8 cellular contexts compared by ENCODE assay signal in the genomic region with DNA sequence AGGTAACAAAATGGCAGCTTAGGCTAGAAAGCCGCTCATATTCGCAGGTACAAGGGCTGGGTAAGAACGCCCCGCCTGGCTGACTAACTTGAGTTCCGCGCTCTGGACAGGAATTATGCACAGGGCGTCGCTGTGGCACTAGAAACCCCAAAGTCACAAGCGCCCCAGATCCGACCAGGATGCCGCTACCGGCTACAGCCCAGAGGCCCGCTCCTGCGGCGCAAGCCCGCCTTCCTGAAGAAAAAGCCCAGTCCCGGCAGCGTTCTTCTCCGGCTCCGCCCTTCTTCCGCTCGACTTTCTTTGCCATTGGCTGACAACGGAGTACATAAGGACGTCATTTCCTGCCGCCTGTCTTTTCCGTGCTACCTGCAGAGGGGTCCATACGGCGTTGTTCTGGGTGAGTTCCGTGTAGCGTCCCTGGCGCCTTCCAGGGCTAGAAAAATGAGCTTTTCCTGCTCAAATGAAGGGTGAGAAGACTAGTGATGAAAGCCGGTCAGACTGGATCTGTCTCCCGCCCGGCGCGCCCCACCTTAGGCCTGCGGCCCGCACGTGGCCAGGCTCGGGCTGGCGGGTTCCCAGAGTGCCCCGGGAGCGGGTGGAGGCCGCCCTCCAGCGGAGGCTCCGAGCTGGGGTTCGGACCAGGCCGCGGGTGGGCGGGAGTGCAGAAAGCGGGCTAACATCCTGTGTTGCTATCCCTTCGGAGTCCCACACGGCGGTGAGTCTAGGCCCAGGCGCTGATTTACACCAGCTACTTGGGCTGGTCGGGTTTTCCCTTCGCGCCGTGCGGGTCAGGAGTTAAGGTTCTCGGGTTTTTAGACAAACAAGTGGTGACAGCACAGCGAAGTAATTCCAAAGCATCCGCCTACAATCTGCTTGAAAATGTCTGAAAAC. TPM values are rescaled to one million over a fixed set of nuclear protein-coding genes. Genes with fewer than 3 reads are reported as not detected.
DNase-seq lines count a peak whose midpoint lies in the region; ATAC-seq and TF ChIP-seq lines count a peak whose summit lies in the region.

Gene RPSA (plus strand): TSS at position 353 of the 891 bp plus-strand sequence. CDS start 934 bp downstream, outside the sequence.

- no peaks in the 10 kb centered on the region for H3K9me3 Mint-ChIP-seq in endothelial cell (ENCODE audit: unreplicated experiment)
- no peaks in the 10 kb centered on the region for H3K9me3 Mint-ChIP-seq in mesothelial cell of epicardium

- H3K36me3 ChIP-seq in OCI-LY3 (replicated peaks; ENCODE audit: low read depth, low read length) = peaks cover 46% of the 10 kb centered on the region

- peaks cover 32% of the 10 kb centered on the region for H4K20me1 ChIP-seq in OCI-LY3 (ENCODE audit: insufficient read depth, low read length)

- H3K4me3 Mint-ChIP-seq in endothelial cell (ENCODE audit: unreplicated experiment) (peak within 1 kb of the TSS; percentile 97), mesothelial cell of epicardium (peak within 1 kb of the TSS; percentile 91)

- peak; percentile 94 for DNase-seq in DMS114 treated with DMSO at 0.1 percent for 48 hours (lab: John Stamatoyannopoulos, UW; ENCODE audit: unreplicated experiment)
- DNase-seq in HuH-7.5 (ENCODE audit: low spot score) = peak; percentile 89
- peak; percentile 94 for DNase-seq in activated CD8-positive, alpha-beta memory T cell treated with anti-CD3 and anti-CD28 coated beads, Interleukin-2, amount 50 U/mL, for 48 hours
- DNase-seq in endothelial cell (ENCODE audit: low spot score) = peak; percentile 90
- peak; percentile 81 to 90 for DNase-seq in mesothelial cell of epicardium (ENCODE audit: low spot score in 2 of 2, unreplicated experiment in 2 of 2)
- peak; percentile 96 for DNase-seq in stimulated activated CD8-positive, alpha-beta memory T cell treated with anti-CD3 and anti-CD28 coated beads, Interleukin-15, amount 100 ng/mL, for 48 hours (ENCODE audit: low read depth in 2 of 2)

- H3K27me3 Mint-ChIP-seq in endothelial cell (ENCODE audit: unreplicated experiment) (peaks cover 11% of the 10 kb centered on the region), mesothelial cell of epicardium (ENCODE audit: low read depth) (no peaks in the 10 kb centered on the region)

- ATAC-seq in GM21526 (IDR thresholded peaks at IDR 0.05; ENCODE audit: low FRiP score, unreplicated experiment) = peak; percentile 91

- TF ChIP-seq CTCF in OCI-LY3 (IDR thresholded peaks at IDR 0.05; ENCODE audit: low read depth, low read length) = peak; percentile 49
- TF ChIP-seq CTCF in endothelial cell (IDR thresholded peaks at IDR 0.05; ENCODE audit: unreplicated experiment) = no peak
- TF ChIP-seq CTCF in mesothelial cell of epicardium (IDR thresholded peaks at IDR 0.05; ENCODE audit: unreplicated experiment) = no peak

- H3K36me3 Mint-ChIP-seq in endothelial cell (ENCODE audit: low read depth, unreplicated experiment) = peaks cover 27% of the 10 kb centered on the region
- peaks cover 18% of the 10 kb centered on the region for H3K36me3 Mint-ChIP-seq in mesothelial cell of epicardium

- peak within 1 kb of the TSS; percentile 93 for H3K9ac ChIP-seq in OCI-LY3 (ENCODE audit: low read length)

- H3K4me1 Mint-ChIP-seq in endothelial cell (ENCODE audit: unreplicated experiment) (peaks cover 27% of the 10 kb centered on the region), mesothelial cell of epicardium (peaks cover 24% of the 10 kb centered on the region)

- H2AFZ ChIP-seq in OCI-LY3 (ENCODE audit: low read depth, low read length) = peak within 1 kb of the TSS; percentile 94

- H3K79me2 ChIP-seq in OCI-LY3 (ENCODE audit: low read length) = peaks cover 45% of the 10 kb centered on the region

- peak within 1 kb of the TSS; percentile 98 for H3K27ac Mint-ChIP-seq in endothelial cell (ENCODE audit: unreplicated experiment)
- H3K27ac Mint-ChIP-seq in mesothelial cell of epicardium = peak within 1 kb of the TSS; percentile 98

- peak within 1 kb of the TSS; percentile 80 for H3K4me2 ChIP-seq in OCI-LY3 (ENCODE audit: low read length)

- no peaks in the 10 kb centered on the region for H3K9me3 ChIP-seq in OCI-LY3 (ENCODE audit: insufficient read depth, low read length)

- peak within 1 kb of the TSS; percentile 84 for H3K27ac ChIP-seq in OCI-LY3 (ENCODE audit: low read length)

- H3K4me3 ChIP-seq in OCI-LY3 (ENCODE audit: low read length) = peak within 1 kb of the TSS; percentile 89

- peaks cover 19% of the 10 kb centered on the region for H3K4me1 ChIP-seq in OCI-LY3 (ENCODE audit: low read length)

- no peaks in the 10 kb centered on the region for H3K27me3 ChIP-seq in OCI-LY3 (ENCODE audit: low read depth, low read length)

RNA-seq across cellular contexts. Expression of gene RPSA, which starts in this region (rescaled TPM):
- 2,445 TPM for total RNA-seq in endothelial cell (ENCODE audit: unreplicated experiment)
- 1,061 to 1,093 TPM (median 1,080 TPM) in 3 replicates for total RNA-seq in mesothelial cell of epicardium

Comparison
In these comparisons a context has a peak if more than half of its experiments do, and no peak if none do; other contexts are left out.
1. Peak in every context shown above with its lines: DNase-seq, ATAC-seq, H3K4me3 ChIP-seq and H3K27ac ChIP-seq.